21 cellular contexts compared by ENCODE assay signal in the genomic region with DNA sequence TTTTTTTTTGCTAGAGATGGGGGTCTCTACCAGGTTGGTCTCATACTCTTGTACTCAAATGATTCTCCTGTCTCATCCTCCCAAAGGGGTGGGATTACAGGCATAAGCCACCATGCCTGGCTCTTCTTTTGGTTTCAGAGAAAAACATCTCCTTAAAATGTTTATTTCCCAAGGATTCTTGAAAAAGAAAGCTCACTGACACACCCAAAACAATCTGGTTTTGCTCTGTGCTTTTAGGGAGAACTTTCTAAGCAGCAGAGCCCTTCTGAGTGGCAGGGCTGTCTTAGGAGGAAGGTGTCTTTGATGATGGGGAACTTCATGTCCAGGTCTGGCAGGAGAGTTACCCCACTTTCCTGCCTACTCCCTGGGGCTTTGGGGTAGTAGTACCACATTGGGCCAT. TPM values are rescaled to one million over a fixed set of nuclear protein-coding genes. Genes with fewer than 3 reads are reported as not detected.
"Had no signal": no experiment of that assay in that cellular context is flagged by ENCODE, and none has a peak within 500 bp of the region (broad histone marks: within the 10 kb centered on the region; RNA-seq: fewer than 3 reads in every experiment).

No MANE protein-coding gene starts in this region.

- H3K27ac ChIP-seq: parathyroid adenoma had no signal

- H3K9me3 Mint-ChIP-seq: activated B cell treated with CpG ODN at 0.5 μM for 24 hours; activated CD4-positive, alpha-beta memory T cell treated with anti-CD3 and anti-CD28 coated beads for 36 hours; natural killer cell had no signal

- H3K4me1 ChIP-seq: parathyroid adenoma had no signal

- H3K36me3 Mint-ChIP-seq: activated CD4-positive, alpha-beta memory T cell treated with anti-CD3 and anti-CD28 coated beads for 36 hours; activated naive CD8-positive, alpha-beta T cell; natural killer cell had no signal

- H3K27ac Mint-ChIP-seq: activated B cell treated with CpG ODN at 0.5 μM for 24 hours; activated CD4-positive, alpha-beta memory T cell treated with anti-CD3 and anti-CD28 coated beads for 36 hours; activated CD8-positive, alpha-beta memory T cell treated with anti-CD3 and anti-CD28 coated beads, Interleukin-2, amount 10 ng/mL, durations not matched to agents 7 days and 5 days; activated naive CD8-positive, alpha-beta T cell; natural killer cell had no signal

- DNase-seq: activated B cell treated with CpG ODN at 0.5 μM for 24 hours; activated CD4-positive, alpha-beta memory T cell treated with anti-CD3 and anti-CD28 coated beads for 36 hours; activated CD4-positive, alpha-beta T cell treated with anti-CD3 and anti-CD28 coated beads for 4 hours; activated CD8-positive, alpha-beta memory T cell treated with anti-CD3 and anti-CD28 coated beads, Interleukin-2, amount 10 ng/mL, durations not matched to agents 7 days and 5 days; amniotic stem cell; dermis blood vessel endothelial cell; effector memory CD4-positive, alpha-beta T cell; foreskin melanocyte; kidney; natural killer cell; retina; stimulated activated CD4-positive, alpha-beta T cell treated with anti-CD3 and anti-CD28 coated beads, Interleukin-12 subunit alpha, Interleukin-12 subunit beta, amount 100 ng/mL, for 4 hours; stimulated activated CD4-positive, alpha-beta T cell treated with anti-CD3 and anti-CD28 coated beads, Interleukin-1b, Interleukin-23, amount 100 ng/mL, for 48 hours; stimulated activated CD8-positive, alpha-beta memory T cell treated with anti-CD3 and anti-CD28 coated beads, Interleukin-4, amount 100 ng/mL, for 48 hours; stimulated activated naive CD4-positive, alpha-beta T cell had no signal

- H3K36me3 ChIP-seq: cardiac muscle cell had no signal

- ATAC-seq: activated CD8-positive, alpha-beta memory T cell treated with anti-CD3 and anti-CD28 coated beads, Interleukin-2, amount 10 ng/mL, durations not matched to agents 7 days and 5 days; left lobe of liver; natural killer cell had no signal

- H3K4me3 ChIP-seq: cardiac muscle cell had no signal

- H3K4me1 Mint-ChIP-seq: activated B cell treated with CpG ODN at 0.5 μM for 24 hours; activated CD8-positive, alpha-beta memory T cell treated with anti-CD3 and anti-CD28 coated beads, Interleukin-2, amount 10 ng/mL, durations not matched to agents 7 days and 5 days; natural killer cell had no signal

- H3K4me3 Mint-ChIP-seq: activated B cell treated with CpG ODN at 0.5 μM for 24 hours; activated CD4-positive, alpha-beta memory T cell treated with anti-CD3 and anti-CD28 coated beads for 36 hours; activated CD8-positive, alpha-beta memory T cell treated with anti-CD3 and anti-CD28 coated beads, Interleukin-2, amount 10 ng/mL, durations not matched to agents 7 days and 5 days; activated naive CD8-positive, alpha-beta T cell; natural killer cell had no signal

RNA-seq across cellular contexts. Expression of a gene that starts 1.3 kb away (rescaled TPM):
- total RNA-seq: activated B cell treated with CpG ODN at 0.5 μM for 24 hours; activated CD4-positive, alpha-beta memory T cell treated with anti-CD3 and anti-CD28 coated beads for 36 hours; activated CD8-positive, alpha-beta memory T cell treated with anti-CD3 and anti-CD28 coated beads, Interleukin-2, amount 10 ng/mL, durations not matched to agents 7 days and 5 days; dermis blood vessel endothelial cell; endothelial cell of umbilical vein; natural killer cell; SK-MEL-5 had no signal
- polyA plus RNA-seq: endothelial cell of umbilical vein had no signal
